In the genomic region with DNA sequence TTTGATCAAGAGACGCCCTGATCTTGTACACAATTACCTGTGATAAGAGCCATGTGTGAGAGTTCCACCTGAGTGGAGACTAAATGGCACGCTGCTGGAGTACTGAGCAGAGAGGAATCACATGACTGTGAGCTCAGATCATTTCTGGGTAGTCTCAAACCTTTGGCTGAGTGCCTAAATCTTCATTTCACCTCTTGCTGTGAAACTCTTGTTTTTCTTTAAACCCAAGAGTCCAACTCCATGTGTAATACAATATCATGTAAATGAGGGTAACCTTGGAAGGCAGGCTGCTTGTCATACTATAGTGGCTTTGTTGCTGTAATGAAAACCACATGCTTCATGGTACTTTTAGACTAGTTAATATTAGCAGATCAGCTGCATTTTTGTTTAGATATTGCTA, we compare ENCODE assay signal across 10 cellular contexts.
DNase-seq lines count a peak whose midpoint lies in the region; ATAC-seq and TF ChIP-seq lines count a peak whose summit lies in the region.
"Had no signal": no experiment of that assay in that cellular context is flagged by ENCODE, and none has a peak within 500 bp of the region (broad histone marks: within the 10 kb centered on the region; RNA-seq: fewer than 3 reads in every experiment).

No MANE protein-coding gene starts in this region.

- H2AFZ ChIP-seq in osteoblast (ENCODE audit: low read length) = no peak overlapping the region

- intact Hi-C loops in heart left ventricle (cut with DNase I) (loop anchor here in 1 of 10 donors (5.0 kb wide), 1 partner anchor 516 kb away; no protein-coding TSS in a partner anchor), spleen (cut with DNase I; ENCODE audit: low total_unique reads) (no loop called here)

- ATAC-seq in heart left ventricle = no peak

- H3K79me2 ChIP-seq in osteoblast (ENCODE audit: insufficient read depth, low read length) = no peaks in the 10 kb centered on the region

- H3K27me3 ChIP-seq in cardiac muscle cell = no peaks in the 10 kb centered on the region
- no peaks in the 10 kb centered on the region for H3K27me3 ChIP-seq in heart left ventricle
- no peaks in the 10 kb centered on the region for H3K27me3 ChIP-seq in osteoblast (ENCODE audit: insufficient read depth, low read length)
- H3K27me3 ChIP-seq in spleen (replicated peaks in 1 of 7) = no peaks in the 10 kb centered on the region
- H3K27me3 ChIP-seq in WERI-Rb-1 (ENCODE audit: insufficient read depth, low read depth, severe bottlenecking) = no peaks in the 10 kb centered on the region

- TF ChIP-seq CTCF in cardiac muscle cell (IDR thresholded peaks at IDR 0.05; ENCODE audit: low read depth, low read length) = no peak
- no peak for TF ChIP-seq CTCF in heart left ventricle (IDR thresholded peaks at IDR 0.05)
- no peak for TF ChIP-seq CTCF in foreskin fibroblast (IDR thresholded peaks at IDR 0.05; ENCODE audit: low read depth, low read length)
- no peak for TF ChIP-seq CTCF in osteoblast (IDR thresholded peaks at IDR 0.05; ENCODE audit: extremely low read depth, low read depth, low read length)
- TF ChIP-seq CTCF in spleen (IDR thresholded peaks at IDR 0.05 in 8 of 11, conservative IDR thresholded peaks at IDR 0.05 in 3 of 11) = no peak
- TF ChIP-seq CTCF in WERI-Rb-1 (IDR thresholded peaks at IDR 0.05; ENCODE audit: low read depth, low read length) = no peak

- H3K9me3 Mint-ChIP-seq in activated T-cell treated with anti-CD3 and anti-CD28 coated beads, Interleukin-2, amount 50 U/mL, for 24 hours = no peaks in the 10 kb centered on the region

- TF ChIP-seq POLR2A in heart left ventricle (IDR thresholded peaks at IDR 0.05) (no peak), spleen (IDR thresholded peaks at IDR 0.05) (no peak)

- H4K20me1 ChIP-seq in osteoblast (ENCODE audit: insufficient read depth, low read length) = no peaks in the 10 kb centered on the region

- DNase-seq in cardiac muscle cell (ENCODE audit: low read depth in 1 of 2, low spot score in 1 of 2) = peak; percentile 68 to 82
- DNase-seq in heart left ventricle = no peak
- peak; percentile 51 for DNase-seq in NCI-H748 (lab: John Stamatoyannopoulos, UW; ENCODE audit: unreplicated experiment)
- peak; percentile 78 to 87 for DNase-seq in foreskin fibroblast
- no peak for DNase-seq in osteoblast (ENCODE audit: insufficient read length, low spot score, missing footprints)
- DNase-seq in spleen = no peak
- DNase-seq in WERI-Rb-1 = no peak
- no peak for DNase-seq in activated T-cell treated with anti-CD3 and anti-CD28 coated beads, Interleukin-2, amount 50 U/mL, for 24 hours
- DNase-seq: C1 segment of cervical spinal cord; effector memory CD4-positive, alpha-beta T cell had no signal

- H3K27ac Mint-ChIP-seq in activated T-cell treated with anti-CD3 and anti-CD28 coated beads, Interleukin-2, amount 50 U/mL, for 24 hours = no peak overlapping the region

- no peaks in the 10 kb centered on the region for H3K36me3 Mint-ChIP-seq in activated T-cell treated with anti-CD3 and anti-CD28 coated beads, Interleukin-2, amount 50 U/mL, for 24 hours (ENCODE audit: low read depth)

- H3K4me3 Mint-ChIP-seq in activated T-cell treated with anti-CD3 and anti-CD28 coated beads, Interleukin-2, amount 50 U/mL, for 24 hours = no peak overlapping the region

- peaks cover 14% of the 10 kb centered on the region for H3K4me1 Mint-ChIP-seq in activated T-cell treated with anti-CD3 and anti-CD28 coated beads, Interleukin-2, amount 50 U/mL, for 24 hours (ENCODE audit: low read depth)

- no peak overlapping the region for H3K4me2 ChIP-seq in osteoblast (ENCODE audit: insufficient read depth, low read length)

- 42 to 76% (median 72%) methylated on average over 2 of the region's 2 CpGs for WGBS in heart left ventricle, 4 donors
- 73 to 98% (median 88%) methylated on average over 2 of the region's 2 CpGs for WGBS in spleen, 5 donors

- peak overlapping the region; percentile 16 for H3K27ac ChIP-seq in cardiac muscle cell
- peak overlapping the region in 2 of 12 donors; percentile 1 to 17 for H3K27ac ChIP-seq in heart left ventricle
- no peak overlapping the region for H3K27ac ChIP-seq in osteoblast (ENCODE audit: low read depth, low read length)
- no peak overlapping the region for H3K27ac ChIP-seq in spleen
- no peak overlapping the region for H3K27ac ChIP-seq in WERI-Rb-1

- no peak overlapping the region for H3K4me3 ChIP-seq in cardiac muscle cell
- no peak overlapping the region for H3K4me3 ChIP-seq in heart left ventricle
- no peak overlapping the region for H3K4me3 ChIP-seq in foreskin fibroblast (ENCODE audit: low read depth in 1 of 2, low read length in 2 of 2)
- no peak overlapping the region for H3K4me3 ChIP-seq in osteoblast (ENCODE audit: insufficient read depth, low read length)
- H3K4me3 ChIP-seq in spleen = no peak overlapping the region
- H3K4me3 ChIP-seq in WERI-Rb-1 (ENCODE audit: low read depth, low read length) = no peak overlapping the region

- H3K27me3 Mint-ChIP-seq in activated T-cell treated with anti-CD3 and anti-CD28 coated beads, Interleukin-2, amount 50 U/mL, for 24 hours = no peaks in the 10 kb centered on the region

- H3K9me3 ChIP-seq in cardiac muscle cell (ENCODE audit: low read depth) (no peaks in the 10 kb centered on the region), heart left ventricle (no peaks in the 10 kb centered on the region), osteoblast (ENCODE audit: low read depth, low read length) (no peaks in the 10 kb centered on the region), spleen (no peaks in the 10 kb centered on the region), WERI-Rb-1 (ENCODE audit: severe bottlenecking) (no peaks in the 10 kb centered on the region)

- H3K4me1 ChIP-seq in cardiac muscle cell (ENCODE audit: low read depth) = peaks cover 7% of the 10 kb centered on the region
- peaks cover 0 to 14% (median 1%) of the 10 kb centered on the region in 12 donors for H3K4me1 ChIP-seq in heart left ventricle
- H3K4me1 ChIP-seq in osteoblast (ENCODE audit: insufficient read depth, low read length) = peaks cover 3% of the 10 kb centered on the region
- no peaks in the 10 kb centered on the region for H3K4me1 ChIP-seq in spleen

- H3K36me3 ChIP-seq in cardiac muscle cell = no peaks in the 10 kb centered on the region
- H3K36me3 ChIP-seq in heart left ventricle = no peaks in the 10 kb centered on the region
- no peaks in the 10 kb centered on the region for H3K36me3 ChIP-seq in osteoblast (ENCODE audit: insufficient read depth, low read length)
- no peaks in the 10 kb centered on the region for H3K36me3 ChIP-seq in spleen
- no peaks in the 10 kb centered on the region for H3K36me3 ChIP-seq in WERI-Rb-1

Comparison
In these comparisons a context has a peak if more than half of its experiments do, and no peak if none do; other contexts are left out.
1. DNase-seq: peak in cardiac muscle cell (2 of 2), NCI-H748 (single experiment) and foreskin fibroblast (2 of 2); none in heart left ventricle (0 of 5), osteoblast (single experiment), spleen (single experiment), WERI-Rb-1 (single experiment) and activated T-cell treated with anti-CD3 and anti-CD28 coated beads, Interleukin-2, amount 50 U/mL, for 24 hours (single experiment).